In genomic region chr12:106138646-106139421, GRCh38 we compare ENCODE assay signal across 8 cellular contexts. TPM values are rescaled to one million over a fixed set of nuclear protein-coding genes. Genes with fewer than 3 reads are reported as not detected.
DNase-seq lines count a peak whose midpoint lies in the region; ATAC-seq and TF ChIP-seq lines count a peak whose summit lies in the region.

NUAK1 (minus strand) TSS chr12:106138954; CDS start chr12:106138653, 301 bp downstream.

- H3K27ac ChIP-seq in ectodermal cell (ENCODE audit: insufficient read depth, low read depth, low read length, poor library complexity, severe bottlenecking) (peak within 1 kb of the TSS; percentile 95), right lobe of liver (peak within 1 kb of the TSS; percentile 98 to 100 (median 98))

- 0% methylated on average over 103 of the region's 103 CpGs for WGBS in ectodermal cell, 2 experiments
- WGBS in right lobe of liver (ENCODE audit: insufficient coverage, low coverage, low lambda C conversion rate, missing lambda C conversion rate), result no CpG with 5 or more reads among the region's 103 CpGs

- H3K27ac Mint-ChIP-seq in stimulated activated naive CD8-positive, alpha-beta T cell treated with anti-CD3 and anti-CD28 coated beads, Interleukin-15, Interleukin-2, amounts not matched to agents 100 ng/mL and 50 ng/mL, for 24 hours, result no peak within 1 kb of the TSS

- H3K27me3 ChIP-seq in ectodermal cell (ENCODE audit: control insufficient read depth, insufficient read depth, low read length, poor library complexity, severe bottlenecking) (peaks cover 7% of the 10 kb centered on the region), right lobe of liver (no peaks in the 10 kb centered on the region)

- ATAC-seq in right lobe of liver (peak; percentile 69 to 91 (median 81)), GM19467 (IDR thresholded peaks at IDR 0.05; ENCODE audit: unreplicated experiment) (no peak)

- peak in 1 of 4 donors; percentile 10 for TF ChIP-seq CTCF in right lobe of liver (IDR thresholded peaks at IDR 0.05)

- H3K9me3 Mint-ChIP-seq in stimulated activated naive CD8-positive, alpha-beta T cell treated with anti-CD3 and anti-CD28 coated beads, Interleukin-15, Interleukin-2, amounts not matched to agents 100 ng/mL and 50 ng/mL, for 24 hours, result no peaks in the 10 kb centered on the region

- peak within 1 kb of the TSS; percentile 58 for H3K4me3 Mint-ChIP-seq in stimulated activated naive CD8-positive, alpha-beta T cell treated with anti-CD3 and anti-CD28 coated beads, Interleukin-15, Interleukin-2, amounts not matched to agents 100 ng/mL and 50 ng/mL, for 24 hours

- no peak for TF ChIP-seq POLR2A in right lobe of liver (IDR thresholded peaks at IDR 0.05)

- H3K4me3 ChIP-seq in ectodermal cell (ENCODE audit: insufficient read depth, low read depth, low read length), result peak within 1 kb of the TSS; percentile 92
- peak within 1 kb of the TSS; percentile 79 to 89 (median 85) for H3K4me3 ChIP-seq in right lobe of liver

- H3K9me3 ChIP-seq in ectodermal cell (ENCODE audit: control insufficient read depth, low read length) (no peaks in the 10 kb centered on the region), right lobe of liver (no peaks in the 10 kb centered on the region)

- intact Hi-C loops in right lobe of liver (cut with DNase I), result loop anchor here (5.0 to 10.0 kb wide), 3 partner anchors 104 to 717 kb away; no protein-coding TSS in a partner anchor

- H3K4me1 ChIP-seq in ectodermal cell (ENCODE audit: control insufficient read depth, insufficient read depth, low read length) (peaks cover 49% of the 10 kb centered on the region), right lobe of liver (peaks cover 0 to 36% (median 16%) of the 10 kb centered on the region in 4 donors)

- no peaks in the 10 kb centered on the region for H3K36me3 Mint-ChIP-seq in stimulated activated naive CD8-positive, alpha-beta T cell treated with anti-CD3 and anti-CD28 coated beads, Interleukin-15, Interleukin-2, amounts not matched to agents 100 ng/mL and 50 ng/mL, for 24 hours (ENCODE audit: low read depth)

- DNase-seq in COLO668 (lab: John Stamatoyannopoulos, UW; ENCODE audit: unreplicated experiment) (peak; percentile 94), HK-2 (ENCODE audit: unreplicated experiment) (peak; percentile 73), SW480 (ENCODE audit: low spot score) (peak; percentile 68), right lobe of liver (peak; percentile 82 to 88 (median 85)), COLO829 (ENCODE audit: low spot score) (no peak)

- H3K27me3 Mint-ChIP-seq in stimulated activated naive CD8-positive, alpha-beta T cell treated with anti-CD3 and anti-CD28 coated beads, Interleukin-15, Interleukin-2, amounts not matched to agents 100 ng/mL and 50 ng/mL, for 24 hours, result peaks cover 72% of the 10 kb centered on the region

- no peaks in the 10 kb centered on the region for H3K36me3 ChIP-seq in ectodermal cell (ENCODE audit: control insufficient read depth, insufficient read depth, low read length)
- no peaks in the 10 kb centered on the region for H3K36me3 ChIP-seq in right lobe of liver

- peaks cover 10% of the 10 kb centered on the region for H3K4me1 Mint-ChIP-seq in stimulated activated naive CD8-positive, alpha-beta T cell treated with anti-CD3 and anti-CD28 coated beads, Interleukin-15, Interleukin-2, amounts not matched to agents 100 ng/mL and 50 ng/mL, for 24 hours (ENCODE audit: low read depth)

RNA-seq across cellular contexts. Expression of gene NUAK1, which starts in this region (rescaled TPM):
- 19.1 TPM for polyA plus RNA-seq in ectodermal cell (2013, experiment 1 of 4)
- 37.2 TPM for polyA plus RNA-seq in ectodermal cell (2013, experiment 2 of 4)
- 16.4 TPM for polyA plus RNA-seq in ectodermal cell (2013, experiment 3 of 4)
- polyA plus RNA-seq in ectodermal cell (2013, experiment 4 of 4), result 20.8 TPM
- total RNA-seq in right lobe of liver, result 10 to 100 TPM in 1 of 6 experiments, 1 to 10 TPM in 5; 2.0 to 11.0 (median 3.5) TPM
